Comparison of ENCODE assay signal across 19 cellular contexts in genomic region chr1:45542591-45542990, GRCh38. TPM values are rescaled to one million over a fixed set of nuclear protein-coding genes. Genes with fewer than 3 reads are reported as not detected.
DNase-seq lines count a peak whose midpoint lies in the region; ATAC-seq and TF ChIP-seq lines count a peak whose summit lies in the region.
"Had no signal": no experiment of that assay in that cellular context is flagged by ENCODE, and none has a peak within 500 bp of the region (broad histone marks: within the 10 kb centered on the region; RNA-seq: fewer than 3 reads in every experiment).

No MANE protein-coding gene starts in this region.

- no peak overlapping the region for H3K9ac ChIP-seq in colonic mucosa (ENCODE audit: low read depth in 2 of 2, low read length in 2 of 2)

- H3K9me3 ChIP-seq in right cardiac atrium (ENCODE audit: control insufficient read depth, low read length) = no peaks in the 10 kb centered on the region
- no peaks in the 10 kb centered on the region for H3K9me3 ChIP-seq in colonic mucosa
- no peaks in the 10 kb centered on the region for H3K9me3 ChIP-seq in upper lobe of right lung
- H3K9me3 ChIP-seq in suprapubic skin = no peaks in the 10 kb centered on the region
- H3K9me3 ChIP-seq: psoas muscle, thoracic aorta had no signal

- no peaks in the 10 kb centered on the region for H3K4me1 ChIP-seq in right cardiac atrium (ENCODE audit: control insufficient read depth, insufficient read depth, low read length)
- no peaks in the 10 kb centered on the region for H3K4me1 ChIP-seq in colonic mucosa
- H3K4me1 ChIP-seq in upper lobe of right lung = peaks cover 31% of the 10 kb centered on the region
- H3K4me1 ChIP-seq in suprapubic skin = peaks cover 17% of the 10 kb centered on the region
- H3K4me1 ChIP-seq: foreskin keratinocyte, psoas muscle had no signal

- DNase-seq in right cardiac atrium (no peak), Right ventricle myocardium inferior (ENCODE audit: missing footprints) (no peak), colonic mucosa (peak; percentile 74), medulla oblongata (ENCODE audit: extremely low spot score) (peak; percentile 46), upper lobe of right lung (peak; percentile 66), suprapubic skin (ENCODE audit: low spot score in 2 of 2) (no peak)
- DNase-seq in stimulated activated naive CD4-positive, alpha-beta T cell treated with Interleukin-2 at 50 U/mL for 16 hours (lab: John Stamatoyannopoulos, UW) = no peak
- DNase-seq: COR-L47, endodermal cell, foreskin keratinocyte, HFFc6, Kasumi-1, NCI-H187, NCI-H526 treated with DMSO at 0.1 percent for 48 hours, psoas muscle, RPMI8226 had no signal

- no peak for TF ChIP-seq CTCF in colonic mucosa (IDR thresholded peaks at IDR 0.05)
- no peak for TF ChIP-seq CTCF in upper lobe of right lung (IDR thresholded peaks at IDR 0.05)
- no peak for TF ChIP-seq CTCF in suprapubic skin (IDR thresholded peaks at IDR 0.05)

- no peak overlapping the region for H3K4me3 ChIP-seq in right cardiac atrium (ENCODE audit: low read length)
- no peak overlapping the region for H3K4me3 ChIP-seq in colonic mucosa
- no peak overlapping the region for H3K4me3 ChIP-seq in upper lobe of right lung
- no peak overlapping the region for H3K4me3 ChIP-seq in suprapubic skin
- H3K4me3 ChIP-seq: psoas muscle, thoracic aorta had no signal

- WGBS in right cardiac atrium = 67% methylated on average over 4 of the region's 4 CpGs
- WGBS in suprapubic skin = 67% methylated on average over 4 of the region's 4 CpGs

- intact Hi-C loops in right cardiac atrium (cut with DNase I) = no loop called here
- intact Hi-C loops in Right ventricle myocardium inferior (cut with DNase I) = no loop called here
- intact Hi-C loops in colonic mucosa (cut with DNase I) = no loop called here
- intact Hi-C loops in upper lobe of right lung (cut with DNase I) = no loop called here

- TF ChIP-seq POLR2A in suprapubic skin (IDR thresholded peaks at IDR 0.05) = no peak

- H3K36me3 ChIP-seq in colonic mucosa = no peaks in the 10 kb centered on the region
- H3K36me3 ChIP-seq in upper lobe of right lung = no peaks in the 10 kb centered on the region
- no peaks in the 10 kb centered on the region for H3K36me3 ChIP-seq in suprapubic skin
- H3K36me3 ChIP-seq: thoracic aorta had no signal

- peak; percentile 62 to 63 for ATAC-seq in right cardiac atrium
- no peak for ATAC-seq in Right ventricle myocardium inferior
- ATAC-seq in upper lobe of right lung = peak; percentile 83
- ATAC-seq in HG03095 (IDR thresholded peaks at IDR 0.05; ENCODE audit: unreplicated experiment) = no peak
- ATAC-seq: activated naive CD4-positive, alpha-beta T cell treated with anti-CD3 and anti-CD28 coated beads, Interleukin-2, amount 50 U/mL, for 72 hours; foreskin keratinocyte had no signal

- TF ChIP-seq EP300 in suprapubic skin (IDR thresholded peaks at IDR 0.05) = no peak

- H3K27ac ChIP-seq in right cardiac atrium (ENCODE audit: low read length) (no peak overlapping the region), colonic mucosa (peak overlapping the region; percentile 9), upper lobe of right lung (peak overlapping the region; percentile 65), suprapubic skin (no peak overlapping the region)
- H3K27ac ChIP-seq: foreskin keratinocyte, psoas muscle, thoracic aorta had no signal

- no peaks in the 10 kb centered on the region for H3K27me3 ChIP-seq in right cardiac atrium (ENCODE audit: control insufficient read depth, insufficient read depth)
- H3K27me3 ChIP-seq in colonic mucosa = no peaks in the 10 kb centered on the region
- no peaks in the 10 kb centered on the region for H3K27me3 ChIP-seq in upper lobe of right lung
- no peaks in the 10 kb centered on the region for H3K27me3 ChIP-seq in suprapubic skin

RNA-seq across cellular contexts. Expression of gene AKR1A1, which starts 8.0 kb away (rescaled TPM):
- total RNA-seq in right cardiac atrium = 100 to 1,000 TPM in 1 of 4 donors, 10 to 100 TPM in 3; 67.3 to 106 (median 90.7) TPM
- polyA plus RNA-seq in right cardiac atrium = 75.0 TPM
- total RNA-seq in Right ventricle myocardium inferior = 55.9 TPM
- total RNA-seq in colonic mucosa = 100 to 1,000 TPM; 203 to 263 TPM
- 167 TPM for total RNA-seq in upper lobe of right lung
- total RNA-seq in suprapubic skin = 10 to 100 TPM; 60.1 to 87.1 (median 82.8) TPM

RNA-seq across cellular contexts. Expression of gene PRDX1, which starts 20.9 kb away (rescaled TPM):
- total RNA-seq in right cardiac atrium (100 to 1,000 TPM; 548 to 884 (median 710) TPM), Right ventricle myocardium inferior (314 TPM), colonic mucosa (100 to 1,000 TPM; 325 to 508 TPM), upper lobe of right lung (401 TPM), suprapubic skin (100 to 1,000 TPM; 134 to 365 (median 296) TPM)
- polyA plus RNA-seq in right cardiac atrium = 1,153 TPM

RNA-seq across cellular contexts. Expression of gene NASP, which starts 41.2 kb away (rescaled TPM):
- total RNA-seq in right cardiac atrium = 10 to 100 TPM; 43.7 to 49.4 (median 48.1) TPM
- polyA plus RNA-seq in right cardiac atrium = 89.8 TPM
- 28.5 TPM for total RNA-seq in Right ventricle myocardium inferior
- total RNA-seq in colonic mucosa = 100 to 1,000 TPM in 1 of 2 donors, 10 to 100 TPM in 1; 54.7 to 119 TPM
- total RNA-seq in upper lobe of right lung = 49.8 TPM
- total RNA-seq in suprapubic skin = 10 to 100 TPM; 44.2 to 79.3 (median 55.9) TPM

RNA-seq across cellular contexts. Expression of gene MMACHC, which starts 42.5 kb away (rescaled TPM):
- total RNA-seq in right cardiac atrium = 10 to 100 TPM; 15.7 to 32.0 (median 26.2) TPM
- 12.8 TPM for polyA plus RNA-seq in right cardiac atrium
- 26.0 TPM for total RNA-seq in Right ventricle myocardium inferior
- 10 to 100 TPM in 1 of 2 donors, 1 to 10 TPM in 1; 5.9 to 23.6 TPM for total RNA-seq in colonic mucosa
- total RNA-seq in upper lobe of right lung = 6.9 TPM
- 1 to 10 TPM; 2.3 to 4.2 (median 3.1) TPM for total RNA-seq in suprapubic skin

RNA-seq across cellular contexts. Expression of gene CCDC163, which starts 42.7 kb away (rescaled TPM):
- total RNA-seq in right cardiac atrium (10 to 100 TPM in 2 of 4 donors, 1 to 10 TPM in 2; 2.5 to 13.9 (median 11.0) TPM), Right ventricle myocardium inferior (0.41 TPM), colonic mucosa (1 to 10 TPM in 1 of 2 donors, under 1 TPM in 1; 0.96 to 2.2 TPM), upper lobe of right lung (0.87 TPM), suprapubic skin (1 to 10 TPM in 1 of 4 donors, under 1 TPM in 3; 0.64 to 1.3 (median 0.83) TPM)
- 7.3 TPM for polyA plus RNA-seq in right cardiac atrium

Comparison
In these comparisons a context has a peak if more than half of its experiments do, and no peak if none do; other contexts are left out.
1. ATAC-seq: peak in right cardiac atrium (2 of 2) and upper lobe of right lung (single experiment); none in Right ventricle myocardium inferior (single experiment) and HG03095 (single experiment).
2. DNase-seq: peak in colonic mucosa (single experiment), medulla oblongata (single experiment) and upper lobe of right lung (single experiment); none in right cardiac atrium (0 of 3), Right ventricle myocardium inferior (single experiment), stimulated activated naive CD4-positive, alpha-beta T cell treated with Interleukin-2 at 50 U/mL for 16 hours (single experiment) and suprapubic skin (0 of 2).
3. H3K27ac ChIP-seq: peak in colonic mucosa (single experiment) and upper lobe of right lung (single experiment); none in right cardiac atrium (single experiment) and suprapubic skin (single experiment).